Comparison of ENCODE assay signal across 28 cellular contexts in genomic region chr6:84853901-84854300, GRCh38.
"Had no signal": no experiment of that assay in that cellular context is flagged by ENCODE, and none has a peak within 500 bp of the region (broad histone marks: within the 10 kb centered on the region; RNA-seq: fewer than 3 reads in every experiment).

No MANE protein-coding gene starts in this region.

- ATAC-seq: activated T-cell treated with anti-CD3 and anti-CD28 coated beads, Interleukin-2, amount 50 U/mL, for 4 hours; Panc1; Right ventricle myocardium inferior; T-cell had no signal

- DNase-seq: activated B cell treated with CpG ODN at 0.5 μM for 24 hours; activated CD4-positive, alpha-beta memory T cell treated with anti-CD3 and anti-CD28 coated beads for 36 hours; activated CD4-positive, alpha-beta T cell treated with anti-CD3 and anti-CD28 coated beads for 1 hour; activated CD4-positive, alpha-beta T cell treated with anti-CD3 and anti-CD28 coated beads, Interleukin-2, amount 10 ng/mL, durations not matched to agents 7 days and 5 days; activated CD8-positive, alpha-beta memory T cell treated with anti-CD3 and anti-CD28 coated beads for 24 hours; activated effector memory CD4-positive, alpha-beta T cell treated with anti-CD3 and anti-CD28 coated beads, Interleukin-2, amount 50 U/mL, for 16 hours; activated naive CD4-positive, alpha-beta T cell treated with anti-CD3 and anti-CD28 coated beads for 36 hours; activated T-cell treated with anti-CD3 and anti-CD28 coated beads, Interleukin-2, amount 50 U/mL, for 4 hours; anterior cingulate cortex; Karpas-422; NCI-H1092; NCI-H1417; NCI-H1930; NCI-H2171; NCI-H2227 treated with DMSO at 0.1 percent for 48 hours; NCI-H526; NCI-H774; OCI-M1; RPMI8226; T-cell; T-helper 2 cell; T1000 had no signal

- H3K4me1 Mint-ChIP-seq: activated B cell treated with CpG ODN at 0.5 μM for 24 hours; activated CD4-positive, alpha-beta T cell treated with anti-CD3 and anti-CD28 coated beads, Interleukin-2, amount 10 ng/mL, durations not matched to agents 7 days and 5 days; central memory CD8-positive, alpha-beta T cell; T-cell had no signal

- H3K4me3 ChIP-seq: SK-N-MC had no signal

- H3K27ac ChIP-seq: SK-N-MC had no signal

- H3K27me3 Mint-ChIP-seq: activated B cell treated with CpG ODN at 0.5 μM for 24 hours; activated CD4-positive, alpha-beta memory T cell treated with anti-CD3 and anti-CD28 coated beads for 36 hours; activated CD4-positive, alpha-beta T cell treated with anti-CD3 and anti-CD28 coated beads, Interleukin-2, amount 10 ng/mL, durations not matched to agents 7 days and 5 days; activated naive CD8-positive, alpha-beta T cell; central memory CD8-positive, alpha-beta T cell; T-cell had no signal

- H3K9me3 Mint-ChIP-seq: activated CD4-positive, alpha-beta T cell treated with anti-CD3 and anti-CD28 coated beads, Interleukin-2, amount 10 ng/mL, durations not matched to agents 7 days and 5 days; activated T-cell treated with anti-CD3 and anti-CD28 coated beads, Interleukin-2, amount 50 U/mL, for 4 hours; central memory CD8-positive, alpha-beta T cell had no signal

- H3K4me3 Mint-ChIP-seq: activated B cell treated with CpG ODN at 0.5 μM for 24 hours; activated CD4-positive, alpha-beta memory T cell treated with anti-CD3 and anti-CD28 coated beads for 36 hours; activated CD4-positive, alpha-beta T cell treated with anti-CD3 and anti-CD28 coated beads, Interleukin-2, amount 10 ng/mL, durations not matched to agents 7 days and 5 days; activated naive CD4-positive, alpha-beta T cell treated with anti-CD3 and anti-CD28 coated beads for 36 hours; activated naive CD8-positive, alpha-beta T cell; activated T-cell treated with anti-CD3 and anti-CD28 coated beads, Interleukin-2, amount 50 U/mL, for 4 hours; central memory CD8-positive, alpha-beta T cell; T-cell had no signal

- FAIRE-seq: TTC549 had no signal

- H3K36me3 Mint-ChIP-seq: activated CD4-positive, alpha-beta memory T cell treated with anti-CD3 and anti-CD28 coated beads for 36 hours; activated naive CD8-positive, alpha-beta T cell; T-cell had no signal

- H3K27ac Mint-ChIP-seq: activated B cell treated with CpG ODN at 0.5 μM for 24 hours; activated CD4-positive, alpha-beta memory T cell treated with anti-CD3 and anti-CD28 coated beads for 36 hours; activated CD4-positive, alpha-beta T cell treated with anti-CD3 and anti-CD28 coated beads, Interleukin-2, amount 10 ng/mL, durations not matched to agents 7 days and 5 days; activated naive CD4-positive, alpha-beta T cell treated with anti-CD3 and anti-CD28 coated beads for 36 hours; activated naive CD8-positive, alpha-beta T cell; T-cell had no signal
